23 cellular contexts compared by ENCODE assay signal in genomic region chr14:102498678-102499265, GRCh38. TPM values are rescaled to one million over a fixed set of nuclear protein-coding genes. Genes with fewer than 3 reads are reported as not detected.
A peak's percentile ranks its signal among the peaks of the same experiment; 100 is the strongest.
DNase-seq lines count a peak whose midpoint lies in the region; ATAC-seq, FAIRE-seq and TF ChIP-seq lines count a peak whose summit lies in the region.
"Had no signal": no experiment of that assay in that cellular context is flagged by ENCODE, and none has a peak within 500 bp of the region (broad histone marks: within the 10 kb centered on the region; RNA-seq: fewer than 3 reads in every experiment).

No MANE protein-coding gene starts in this region.

- no peaks in the 10 kb centered on the region for H3K27me3 ChIP-seq in right cardiac atrium (ENCODE audit: control insufficient read depth, insufficient read depth)
- no peaks in the 10 kb centered on the region for H3K27me3 ChIP-seq in bronchial epithelial cell (ENCODE audit: control insufficient read depth, insufficient read depth, low read length)
- H3K27me3 ChIP-seq in BE2C, result no peaks in the 10 kb centered on the region
- no peaks in the 10 kb centered on the region for H3K27me3 ChIP-seq in hepatocyte
- H3K27me3 ChIP-seq: cardiac muscle cell, upper lobe of right lung had no signal

- DNase-seq in right cardiac atrium (peak in 2 of 3 donors; percentile 50 to 61), cardiac septum (ENCODE audit: low spot score) (no peak), bronchial epithelial cell (ENCODE audit: low read depth) (no peak), natural killer cell (no peak), substantia nigra (lab: John Stamatoyannopoulos, UW) (no peak), HuH-7 (ENCODE audit: low spot score) (no peak), BE2C (no peak), hepatocyte (ENCODE audit: low spot score) (no peak)
- DNase-seq: activated CD4-positive, alpha-beta memory T cell treated with anti-CD3 and anti-CD28 coated beads for 36 hours; activated CD4-positive, CD25-positive, alpha-beta regulatory T cell treated with anti-CD3 and anti-CD28 coated beads, Interleukin-2, amount 50 U/mL, for 72 hours; activated CD8-positive, alpha-beta memory T cell treated with anti-CD3 and anti-CD28 coated beads, Interleukin-2, amount 50 U/mL, for 4 hours; activated naive CD4-positive, alpha-beta T cell treated with anti-CD3 and anti-CD28 coated beads, Interleukin-2, amount 10 ng/mL, durations not matched to agents 7 days and 5 days; DMS153; mammary epithelial cell; NCI-H1105 treated with DMSO at 0.1 percent for 48 hours; NCI-H2029 treated with DMSO at 0.1 percent for 48 hours; NCI-H526; T-cell had no signal

- no peaks in the 10 kb centered on the region for H4K20me1 ChIP-seq in hepatocyte (ENCODE audit: insufficient read depth, poor library complexity, severe bottlenecking)

- peaks cover 10 to 22% of the 10 kb centered on the region in 2 donors for H3K4me1 Mint-ChIP-seq in natural killer cell
- H3K4me1 Mint-ChIP-seq: B cell had no signal

- no peaks in the 10 kb centered on the region for H3K27me3 Mint-ChIP-seq in natural killer cell (ENCODE audit: low read depth in 2 of 2)
- H3K27me3 Mint-ChIP-seq: activated CD4-positive, alpha-beta memory T cell treated with anti-CD3 and anti-CD28 coated beads for 36 hours; activated naive CD4-positive, alpha-beta T cell treated with anti-CD3 and anti-CD28 coated beads, Interleukin-2, amount 10 ng/mL, durations not matched to agents 7 days and 5 days; B cell; T-cell had no signal

- H3K9me3 ChIP-seq in right cardiac atrium (ENCODE audit: control insufficient read depth, low read length), result no peaks in the 10 kb centered on the region
- H3K9me3 ChIP-seq in BE2C, result no peaks in the 10 kb centered on the region
- H3K9me3 ChIP-seq in hepatocyte (ENCODE audit: low read depth), result no peaks in the 10 kb centered on the region
- H3K9me3 ChIP-seq: HAP-1, upper lobe of right lung had no signal

- H3K36me3 ChIP-seq in bronchial epithelial cell (ENCODE audit: control insufficient read depth, insufficient read depth, low read length) (peaks cover 9% of the 10 kb centered on the region), BE2C (no peaks in the 10 kb centered on the region), hepatocyte (replicated peaks; ENCODE audit: insufficient read depth, low read depth) (no peaks in the 10 kb centered on the region)
- H3K36me3 ChIP-seq: cardiac muscle cell, HAP-1 had no signal

- H3K4me3 ChIP-seq in right cardiac atrium (ENCODE audit: low read length) (no peak overlapping the region), bronchial epithelial cell (ENCODE audit: low read depth, low read length) (no peak overlapping the region), BE2C (ENCODE audit: low read depth, low read length) (no peak overlapping the region), hepatocyte (no peak overlapping the region)
- H3K4me3 ChIP-seq: cardiac muscle cell, HAP-1, upper lobe of right lung had no signal

- no peak for TF ChIP-seq CTCF in bronchial epithelial cell (IDR thresholded peaks at IDR 0.05; ENCODE audit: insufficient read depth, low read length, severe bottlenecking)
- TF ChIP-seq CTCF in natural killer cell (IDR thresholded peaks at IDR 0.05), result no peak
- TF ChIP-seq CTCF in BE2C (IDR thresholded peaks at IDR 0.05; ENCODE audit: low read depth, low read length), result no peak
- no peak for TF ChIP-seq CTCF in hepatocyte (IDR thresholded peaks at IDR 0.05; ENCODE audit: poor library complexity)

- no peaks in the 10 kb centered on the region for H3K79me2 ChIP-seq in hepatocyte

- H3K27ac ChIP-seq in right cardiac atrium (ENCODE audit: low read length) (no peak overlapping the region), substantia nigra (ENCODE audit: low read depth, low read length, poor library complexity, severe bottlenecking) (peak overlapping the region; percentile 7), hepatocyte (no peak overlapping the region)

- H2AFZ ChIP-seq in hepatocyte, result no peak overlapping the region

- intact Hi-C loops in right cardiac atrium (cut with DNase I) (no loop called here), cardiac septum (cut with DNase I) (no loop called here), natural killer cell (cut with micrococcal nuclease) (no loop called here)

- no peaks in the 10 kb centered on the region for H3K36me3 Mint-ChIP-seq in natural killer cell

- H3K4me3 Mint-ChIP-seq in natural killer cell, result no peak overlapping the region
- H3K4me3 Mint-ChIP-seq: activated CD4-positive, alpha-beta memory T cell treated with anti-CD3 and anti-CD28 coated beads for 36 hours; activated naive CD4-positive, alpha-beta T cell treated with anti-CD3 and anti-CD28 coated beads, Interleukin-2, amount 10 ng/mL, durations not matched to agents 7 days and 5 days; B cell; T-cell had no signal

- peak overlapping the region; percentile 43 to 75 for H3K27ac Mint-ChIP-seq in natural killer cell
- H3K27ac Mint-ChIP-seq: activated CD4-positive, alpha-beta memory T cell treated with anti-CD3 and anti-CD28 coated beads for 36 hours; activated naive CD4-positive, alpha-beta T cell treated with anti-CD3 and anti-CD28 coated beads, Interleukin-2, amount 10 ng/mL, durations not matched to agents 7 days and 5 days; B cell; T-cell had no signal

- ATAC-seq in right cardiac atrium, result peak in 1 of 2 donors; percentile 1
- peak in 1 of 3 donors; percentile 29 for ATAC-seq in natural killer cell
- ATAC-seq: T-cell had no signal

- WGBS in right cardiac atrium, result 80% methylated on average over 21 of the region's 21 CpGs
- 96% methylated on average over 21 of the region's 21 CpGs for WGBS in hepatocyte (ENCODE audit: low lambda C conversion rate, missing lambda C conversion rate)

- H3K9me3 Mint-ChIP-seq in natural killer cell, result no peaks in the 10 kb centered on the region
- H3K9me3 Mint-ChIP-seq: activated CD4-positive, alpha-beta memory T cell treated with anti-CD3 and anti-CD28 coated beads for 36 hours; activated naive CD4-positive, alpha-beta T cell treated with anti-CD3 and anti-CD28 coated beads, Interleukin-2, amount 10 ng/mL, durations not matched to agents 7 days and 5 days; T-cell had no signal

- H3K4me2 ChIP-seq in hepatocyte, result no peak overlapping the region

- peak; percentile 99 for FAIRE-seq in bronchial epithelial cell (lab: Jason Lieb, UNC)
- FAIRE-seq: TTC549 had no signal

- H3K4me1 ChIP-seq in right cardiac atrium (ENCODE audit: control insufficient read depth, insufficient read depth, low read length) (peaks cover 3% of the 10 kb centered on the region), BE2C (no peaks in the 10 kb centered on the region), hepatocyte (ENCODE audit: insufficient read depth) (no peaks in the 10 kb centered on the region)
- H3K4me1 ChIP-seq: HAP-1 had no signal

- no peaks in the 10 kb centered on the region for H3K9me2 ChIP-seq in hepatocyte (replicated peaks; ENCODE audit: insufficient read depth)

RNA-seq across cellular contexts. Expression of gene ANKRD9, which starts 10.8 kb away (rescaled TPM):
- total RNA-seq in right cardiac atrium (100 to 1,000 TPM; 115 to 134 (median 125) TPM), cardiac septum (137 TPM), bronchial epithelial cell (34.8 and 36.1 TPM in 2 replicates), natural killer cell (10 to 100 TPM in 1 of 3 donors, 1 to 10 TPM in 2; 4.0 to 11.0 (median 9.6) TPM), hepatocyte (43.8 and 46.5 TPM in 2 replicates)
- polyA plus RNA-seq in right cardiac atrium (43.1 TPM), hepatocyte (88.1 and 90.7 TPM in 2 replicates)
- 12.5 TPM for polyA plus RNA-seq in BE2C (2012; ENCODE audit: insufficient read depth, insufficient read length, low read depth)

Comparison
In these comparisons a context has a peak if more than half of its experiments do, and no peak if none do; other contexts are left out.
1. DNase-seq: peak in right cardiac atrium (2 of 3); none in cardiac septum (single experiment), bronchial epithelial cell (single experiment), natural killer cell (single experiment), substantia nigra (0 of 49), HuH-7 (single experiment), BE2C (single experiment) and hepatocyte (single experiment).